ENCODE assay signal across 20 cellular contexts in genomic region chr14:51784466-51784865, GRCh38.
"Had no signal": no experiment of that assay in that cellular context is flagged by ENCODE, and none has a peak within 500 bp of the region (broad histone marks: within the 10 kb centered on the region; RNA-seq: fewer than 3 reads in every experiment).

No MANE protein-coding gene starts in this region.

- H3K36me3 ChIP-seq: SJSA1 had no signal

- H3K27ac ChIP-seq: HL-60, KMS-11, SJSA1, SK-N-MC had no signal

- H3K4me3 ChIP-seq: K562, SJSA1, SK-N-MC had no signal

- H3K27ac Mint-ChIP-seq: IgD-negative memory B cell had no signal

- DNase-seq: Kasumi-1, MM.1S, NCI-H1092 treated with DMSO at 0.1 percent for 48 hours, NCI-H1436 treated with DMSO at 0.1 percent for 48 hours, NCI-H1694, NCI-H1930, NCI-H2081, NCI-H2107, NCI-H2227 treated with DMSO at 0.1 percent for 48 hours, NCI-H526 treated with DMSO at 0.1 percent for 48 hours, NCI-H748 treated with DMSO at 0.1 percent for 48 hours, Right ventricle myocardium superior, RPMI8226, SIG-M5 had no signal

- H3K4me3 Mint-ChIP-seq: IgD-negative memory B cell had no signal

- H3K27me3 ChIP-seq: SJSA1 had no signal

- ATAC-seq: K562 had no signal
